Comparison of ENCODE assay signal across 9 cellular contexts in genomic region chr7:35716038-35716803, GRCh38. TPM values are rescaled to one million over a fixed set of nuclear protein-coding genes. Genes with fewer than 3 reads are reported as not detected.
A peak's percentile ranks its signal among the peaks of the same experiment; 100 is the strongest.
DNase-seq lines count a peak whose midpoint lies in the region; ATAC-seq and TF ChIP-seq lines count a peak whose summit lies in the region.
"Had no signal": no experiment of that assay in that cellular context is flagged by ENCODE, and none has a peak within 500 bp of the region (broad histone marks: within the 10 kb centered on the region; RNA-seq: fewer than 3 reads in every experiment).

No MANE protein-coding gene starts in this region.

- in situ Hi-C loops in SK-MEL-5 (cut with HindIII; ENCODE audit: low pct_unique_long_range_greater_than_20kb, low sequenced_read_pairs), result loop anchor here (25.0 kb wide), 1 partner anchor 96 kb away; the partner anchor contains the start of gene SEPTIN7

- ATAC-seq in activated T-helper 17 cell treated with anti-CD3 and anti-CD28 coated beads, Interleukin-2, amount 50 U/mL, for 72 hours (replicated peaks), result no peak
- ATAC-seq in GM18909 (IDR thresholded peaks at IDR 0.05; ENCODE audit: poor library complexity, unreplicated experiment), result no peak

- no peaks in the 10 kb centered on the region for H3K36me3 Mint-ChIP-seq in osteocyte (ENCODE audit: unreplicated experiment)
- no peaks in the 10 kb centered on the region for H3K36me3 Mint-ChIP-seq in activated T-helper 17 cell treated with anti-CD3 and anti-CD28 coated beads, Interleukin-2, amount 50 U/mL, for 72 hours (ENCODE audit: low read depth)

- H3K27ac Mint-ChIP-seq in osteocyte (ENCODE audit: unreplicated experiment), result peak overlapping the region; percentile 16
- no peak overlapping the region for H3K27ac Mint-ChIP-seq in activated T-helper 17 cell treated with anti-CD3 and anti-CD28 coated beads, Interleukin-2, amount 50 U/mL, for 72 hours
- H3K27ac Mint-ChIP-seq: activated T-helper 1 cell treated with anti-CD3 and anti-CD28 coated beads, Interleukin-12 subunit alpha, Interleukin-12 subunit beta, Interleukin-2, Interleukin-4 antibody, amounts not matched to agents 30 ng/mL and 10 ng/mL and 1 ng/mL, durations not matched to agents 14 hours and 24 hours and 36 hours had no signal

- H3K4me3 Mint-ChIP-seq in osteocyte (ENCODE audit: unreplicated experiment), result no peak overlapping the region
- H3K4me3 Mint-ChIP-seq in activated T-helper 17 cell treated with anti-CD3 and anti-CD28 coated beads, Interleukin-2, amount 50 U/mL, for 72 hours, result no peak overlapping the region
- H3K4me3 Mint-ChIP-seq: activated T-helper 1 cell treated with anti-CD3 and anti-CD28 coated beads, Interleukin-12 subunit alpha, Interleukin-12 subunit beta, Interleukin-2, Interleukin-4 antibody, amounts not matched to agents 30 ng/mL and 10 ng/mL and 1 ng/mL, durations not matched to agents 14 hours and 24 hours and 36 hours had no signal

- peak; percentile 38 for DNase-seq in AG08395 (ENCODE audit: low spot score)
- peak; percentile 44 for DNase-seq in SK-MEL-5 (ENCODE audit: low read depth, low spot score)
- peak in 41 of 42 donors; percentile 44 to 88 (median 71) for DNase-seq in head of caudate nucleus
- no peak for DNase-seq in osteocyte (ENCODE audit: extremely low spot score, unreplicated experiment)
- DNase-seq in NCI-H1105 treated with DMSO at 0.1 percent for 48 hours (lab: John Stamatoyannopoulos, UW), result no peak
- DNase-seq in NCI-H510A treated with DMSO at 0.1 percent for 48 hours (lab: John Stamatoyannopoulos, UW), result no peak

- intact Hi-C loops in head of caudate nucleus (cut with DNase I), result loop anchor here (5.0 kb wide), 1 partner anchor 86 kb away; the partner anchor contains the start of gene SEPTIN7

- TF ChIP-seq CTCF in osteocyte (IDR thresholded peaks at IDR 0.05), result no peak

- peaks cover 25% of the 10 kb centered on the region for H3K4me1 Mint-ChIP-seq in osteocyte (ENCODE audit: unreplicated experiment)
- H3K4me1 Mint-ChIP-seq in activated T-helper 17 cell treated with anti-CD3 and anti-CD28 coated beads, Interleukin-2, amount 50 U/mL, for 72 hours, result no peaks in the 10 kb centered on the region

- H3K27me3 Mint-ChIP-seq in osteocyte (ENCODE audit: unreplicated experiment), result no peaks in the 10 kb centered on the region
- H3K27me3 Mint-ChIP-seq in activated T-helper 17 cell treated with anti-CD3 and anti-CD28 coated beads, Interleukin-2, amount 50 U/mL, for 72 hours, result no peaks in the 10 kb centered on the region

- H3K9me3 Mint-ChIP-seq in osteocyte (ENCODE audit: unreplicated experiment), result no peaks in the 10 kb centered on the region
- H3K9me3 Mint-ChIP-seq in activated T-helper 17 cell treated with anti-CD3 and anti-CD28 coated beads, Interleukin-2, amount 50 U/mL, for 72 hours, result no peaks in the 10 kb centered on the region
- H3K9me3 Mint-ChIP-seq: activated T-helper 1 cell treated with anti-CD3 and anti-CD28 coated beads, Interleukin-12 subunit alpha, Interleukin-12 subunit beta, Interleukin-2, Interleukin-4 antibody, amounts not matched to agents 30 ng/mL and 10 ng/mL and 1 ng/mL, durations not matched to agents 14 hours and 24 hours and 36 hours had no signal

RNA-seq across cellular contexts. Expression of gene HERPUD2, which starts 21.3 kb away (rescaled TPM):
- total RNA-seq in SK-MEL-5 (2014; rRNA removed; shearing (Covaris generic)), result 28.2 and 32.1 TPM in 2 replicates
- 35.4 and 38.1 TPM in 2 replicates for polyA plus RNA-seq in SK-MEL-5 (2015; cell fraction: cytosol; rRNA removed)
- polyA plus RNA-seq in SK-MEL-5 (2015; cell fraction: nucleus; rRNA removed), result 16.5 and 24.3 TPM in 2 replicates
- total RNA-seq in osteocyte, result 31.8 and 34.8 TPM in 2 replicates
- total RNA-seq in activated T-helper 17 cell treated with anti-CD3 and anti-CD28 coated beads, Interleukin-2, amount 50 U/mL, for 72 hours, result 10 to 100 TPM; 25.3 to 27.4 TPM

Comparison
In these comparisons a context has a peak if more than half of its experiments do, and no peak if none do; other contexts are left out.
1. DNase-seq: peak in AG08395 (single experiment), SK-MEL-5 (single experiment) and head of caudate nucleus (41 of 42); none in osteocyte (single experiment), NCI-H1105 treated with DMSO at 0.1 percent for 48 hours (single experiment) and NCI-H510A treated with DMSO at 0.1 percent for 48 hours (single experiment).